In genomic region chr19:1357695-1358094, GRCh38 we compare ENCODE assay signal across 28 cellular contexts. TPM values are rescaled to one million over a fixed set of nuclear protein-coding genes. Genes with fewer than 3 reads are reported as not detected.
A peak's percentile ranks its signal among the peaks of the same experiment; 100 is the strongest.
DNase-seq lines count a peak whose midpoint lies in the region; ATAC-seq and TF ChIP-seq lines count a peak whose summit lies in the region.
"Had no signal": no experiment of that assay in that cellular context is flagged by ENCODE, and none has a peak within 500 bp of the region (broad histone marks: within the 10 kb centered on the region; RNA-seq: fewer than 3 reads in every experiment).

No MANE protein-coding gene starts in this region.

- no peak overlapping the region for H2AFZ ChIP-seq in GM23338
- H2AFZ ChIP-seq: PC-9 had no signal

- intact Hi-C loops in aorta (cut with DNase I): loop anchor here in 1 of 2 donors (5.0 kb wide), 2 partner anchors 55 to 80 kb away; partner anchors contain the start of gene FAM174C

- ATAC-seq in GM23338 (peak; percentile 63), aorta (ENCODE audit: low FRiP score) (no peak)
- no peak for ATAC-seq in activated T-helper 17 cell treated with anti-CD3 and anti-CD28 coated beads, Interleukin-2, amount 50 U/mL, for 72 hours (replicated peaks)
- ATAC-seq: body of pancreas, sciatic nerve had no signal

- H3F3A ChIP-seq in GM23338 (replicated peaks; ENCODE audit: low read depth): peaks cover 49% of the 10 kb centered on the region

- H3K79me2 ChIP-seq in GM23338 (replicated peaks; ENCODE audit: insufficient read depth): peaks cover 52% of the 10 kb centered on the region

- 0 out of 2 replicates have a peak overlapping the region, but pooled peaks have one; percentile 92 for H3K4me2 ChIP-seq in GM23338
- H3K4me2 ChIP-seq: BLaER1, PC-9 had no signal

- H3K36me3 ChIP-seq in GM23338 (ENCODE audit: insufficient read depth): peaks cover 21% of the 10 kb centered on the region
- H3K36me3 ChIP-seq in HUES64 (ENCODE audit: insufficient read depth, low read length): peaks cover 56% of the 10 kb centered on the region
- H3K36me3 ChIP-seq in aorta (ENCODE audit: control insufficient read depth in 1 of 2, insufficient read depth in 2 of 2, low read length in 1 of 2): peaks cover 0 to 3% of the 10 kb centered on the region in 2 donors
- H3K36me3 ChIP-seq: prostate gland had no signal

- TF ChIP-seq CTCF in GM23338 (conservative IDR thresholded peaks at IDR 0.05; ENCODE audit: low read depth in 2 of 2) (no peak), brain (conservative IDR thresholded peaks at IDR 0.05) (no peak), nephron (IDR thresholded peaks at IDR 0.05; ENCODE audit: unreplicated experiment in 3 of 3) (no peak)

- H3K27me3 ChIP-seq in GM23338 (ENCODE audit: insufficient read depth) (no peaks in the 10 kb centered on the region), HUES64 (ENCODE audit: insufficient read depth, low read length) (no peaks in the 10 kb centered on the region), aorta (ENCODE audit: control insufficient read depth in 1 of 2, insufficient read depth in 2 of 2, low read length in 1 of 2) (no peaks in the 10 kb centered on the region)
- H3K27me3 ChIP-seq: BLaER1, body of pancreas had no signal

- H3K27ac Mint-ChIP-seq in GM23338 (no peak overlapping the region; the same call in 1 of the 2 replicates), brain (peak overlapping the region; percentile 67 to 99 (median 85)), nephron (peak overlapping the region; percentile 30 to 93 (median 88))
- no peak overlapping the region for H3K27ac Mint-ChIP-seq in activated T-helper 17 cell treated with anti-CD3 and anti-CD28 coated beads, Interleukin-2, amount 50 U/mL, for 72 hours
- H3K27ac Mint-ChIP-seq: T-helper 2 cell treated with Interferon-gamma antibody and Interleukin-4, amounts not matched to agents 5 μg/mL and 100 μg/mL, for 36 hours had no signal

- H3K4me1 Mint-ChIP-seq in GM23338: peaks cover 50% of the 10 kb centered on the region
- H3K4me1 Mint-ChIP-seq in brain: peaks cover 81% of the 10 kb centered on the region
- peaks cover 72% of the 10 kb centered on the region for H3K4me1 Mint-ChIP-seq in nephron
- H3K4me1 Mint-ChIP-seq in activated T-helper 17 cell treated with anti-CD3 and anti-CD28 coated beads, Interleukin-2, amount 50 U/mL, for 72 hours: peaks cover 18% of the 10 kb centered on the region

- H3K27ac ChIP-seq in GM23338 (ENCODE audit: low read depth) (0 out of 2 replicates have a peak overlapping the region, but pooled peaks have one; percentile 4), HUES64 (ENCODE audit: low read depth, low read length) (peak overlapping the region; percentile 55; the same call in 1 of the 2 replicates), aorta (ENCODE audit: low read depth in 1 of 2, low read length in 2 of 2) (no peak overlapping the region)
- H3K27ac ChIP-seq: BLaER1, body of pancreas, epithelial cell of prostate, neutrophil, PC-9, prostate gland had no signal

- H3K4me3 ChIP-seq in GM23338 (no peak overlapping the region), HUES64 (ENCODE audit: low read length) (peak overlapping the region; percentile 26), aorta (ENCODE audit: low read length in 2 of 2) (no peak overlapping the region)
- H3K4me3 ChIP-seq: BLaER1, body of pancreas, HAP-1, PC-9, prostate gland had no signal

- DNase-seq in GM23338 (ENCODE audit: low spot score) (peak; percentile 75), aorta (no peak), cortex of kidney (lab: John Stamatoyannopoulos, UW) (no peak)
- DNase-seq: activated CD4-positive, alpha-beta T cell treated with anti-CD3 and anti-CD28 coated beads for 48 hours; activated T-cell treated with anti-CD3 and anti-CD28 coated beads, Interleukin-2, amount 50 U/mL, for 1 hour; body of pancreas; cerebellar nuclear complex; DMS79 treated with DMSO at 0.1 percent for 48 hours; mammary epithelial cell; NCI-H1694; NCI-H446; NK-92 treated with Interleukin-12 subunit alpha and Interleukin-12 subunit beta, amount 100 ng/mL, for 24 hours; PC-9; Right ventricle myocardium superior; stimulated activated CD4-positive, alpha-beta T cell treated with anti-CD3 and anti-CD28 coated beads, Interleukin-12 subunit alpha, Interleukin-12 subunit beta, amount 100 ng/mL, for 4 hours; stimulated activated CD4-positive, alpha-beta T cell treated with anti-CD3 and anti-CD28 coated beads, Interleukin-4, amount 100 ng/mL, for 1 hour; trophoblast cell had no signal

- H3K4me3 Mint-ChIP-seq in GM23338: peak overlapping the region; percentile 51
- peak overlapping the region; percentile 60 to 96 (median 71) for H3K4me3 Mint-ChIP-seq in brain
- H3K4me3 Mint-ChIP-seq in nephron: peak overlapping the region; percentile 53 to 97 (median 60)
- no peak overlapping the region for H3K4me3 Mint-ChIP-seq in activated T-helper 17 cell treated with anti-CD3 and anti-CD28 coated beads, Interleukin-2, amount 50 U/mL, for 72 hours

- no peak overlapping the region for H3K9ac ChIP-seq in HUES64 (ENCODE audit: low read depth, low read length)
- H3K9ac ChIP-seq: BLaER1 had no signal

- H3K9me3 ChIP-seq in HUES64 (ENCODE audit: insufficient read depth, low read depth, low read length) (no peaks in the 10 kb centered on the region), aorta (ENCODE audit: control insufficient read depth, low read length) (no peaks in the 10 kb centered on the region)
- H3K9me3 ChIP-seq: BLaER1, body of pancreas, HAP-1, neutrophil, prostate gland had no signal

- H3K4me1 ChIP-seq in GM23338 (ENCODE audit: insufficient read depth) (peaks cover 37% of the 10 kb centered on the region), HUES64 (ENCODE audit: insufficient read depth, low read length) (peaks cover 54% of the 10 kb centered on the region), aorta (ENCODE audit: control insufficient read depth in 1 of 2, insufficient read depth in 2 of 2, low read length in 2 of 2) (no peaks in the 10 kb centered on the region)

- H4K20me1 ChIP-seq in GM23338 (replicated peaks; ENCODE audit: insufficient read depth): peaks cover 33% of the 10 kb centered on the region

- H3K9me3 Mint-ChIP-seq in GM23338: peaks cover 2% of the 10 kb centered on the region; the same call in 1 of the 3 replicates
- H3K9me3 Mint-ChIP-seq in brain: peaks cover 0 to 3% (median 0%) of the 10 kb centered on the region in 5 experiments
- H3K9me3 Mint-ChIP-seq in nephron: no peaks in the 10 kb centered on the region
- no peaks in the 10 kb centered on the region for H3K9me3 Mint-ChIP-seq in activated T-helper 17 cell treated with anti-CD3 and anti-CD28 coated beads, Interleukin-2, amount 50 U/mL, for 72 hours
- H3K9me3 Mint-ChIP-seq: T-helper 2 cell treated with Interferon-gamma antibody and Interleukin-4, amounts not matched to agents 5 μg/mL and 100 μg/mL, for 36 hours had no signal

- H3K27me3 Mint-ChIP-seq in GM23338 (ENCODE audit: insufficient read depth, low read depth, poor library complexity) (peaks cover 14% of the 10 kb centered on the region), brain (no peaks in the 10 kb centered on the region), nephron (ENCODE audit: low read depth) (no peaks in the 10 kb centered on the region)
- H3K27me3 Mint-ChIP-seq in activated T-helper 17 cell treated with anti-CD3 and anti-CD28 coated beads, Interleukin-2, amount 50 U/mL, for 72 hours: no peaks in the 10 kb centered on the region

- no peaks in the 10 kb centered on the region for H3K9me2 ChIP-seq in GM23338 (ENCODE audit: insufficient read depth)

- WGBS in HUES64: 23% methylated on average over 17 of the region's 17 CpGs
- 72 to 78% methylated on average over 17 of the region's 17 CpGs for WGBS in aorta, 2 donors

- peaks cover 57% of the 10 kb centered on the region for H3K36me3 Mint-ChIP-seq in GM23338 (ENCODE audit: low read depth)
- H3K36me3 Mint-ChIP-seq in brain: peaks cover 47% of the 10 kb centered on the region
- H3K36me3 Mint-ChIP-seq in nephron (ENCODE audit: low read depth): peaks cover 56% of the 10 kb centered on the region
- H3K36me3 Mint-ChIP-seq in activated T-helper 17 cell treated with anti-CD3 and anti-CD28 coated beads, Interleukin-2, amount 50 U/mL, for 72 hours (ENCODE audit: low read depth): peaks cover 71% of the 10 kb centered on the region

TF ChIP-seq in GM23338, 12 proteins besides CTCF, POLR2A, EP300 and RAD21:
- no peak for TF ChIP-seq EZH2phosphoT487 (IDR thresholded peaks at IDR 0.05; ENCODE audit: unreplicated experiment)
- peak; percentile 38; the same call in 1 of the 2 replicates for TF ChIP-seq NANOG (IDR thresholded peaks at IDR 0.05; ENCODE audit: borderline replicate concordance)
- TF ChIP-seq ZNF114 (CRISPR knock-in tag; IDR thresholded peaks at IDR 0.05): no peak
- no peak for TF ChIP-seq CREB1 (CRISPR knock-in tag; IDR thresholded peaks at IDR 0.05; ENCODE audit: low read depth)
TF ChIP-seq in GM23338: peak in this region for 1.

RNA-seq across cellular contexts. Expression of gene NDUFS7, which starts 26.0 kb away (rescaled TPM):
- 128 and 132 TPM in 2 replicates for total RNA-seq in GM23338 (2014; rRNA removed; shearing (Covaris generic))
- polyA plus RNA-seq in GM23338 (2016; fragmentation: Nextera tagmentation; extraction: Ambion mirVana): 201 and 203 TPM in 2 replicates
- polyA plus RNA-seq in HUES64 (2013, experiment 1 of 2): 63.8 TPM
- 73.9 TPM for polyA plus RNA-seq in HUES64 (2013, experiment 2 of 2)
- polyA plus RNA-seq in brain (ENCODE audit: insufficient read depth, low read depth, low replicate concordance): 275 TPM
- total RNA-seq in aorta: 10 to 100 TPM; 47.7 to 47.8 TPM
- 100 to 1,000 TPM in 1 of 2 donors, 10 to 100 TPM in 1; 72.6 to 105 TPM for polyA plus RNA-seq in aorta
- total RNA-seq in activated T-helper 17 cell treated with anti-CD3 and anti-CD28 coated beads, Interleukin-2, amount 50 U/mL, for 72 hours: 10 to 100 TPM; 51.5 to 87.9 TPM

RNA-seq across cellular contexts. Expression of gene GAMT, which starts 43.6 kb away (rescaled TPM):
- 21.5 and 27.3 TPM in 2 replicates for total RNA-seq in GM23338 (2014; rRNA removed; shearing (Covaris generic))
- polyA plus RNA-seq in GM23338 (2016; fragmentation: Nextera tagmentation; extraction: Ambion mirVana): 33.6 and 36.9 TPM in 2 replicates
- 12.3 TPM for polyA plus RNA-seq in HUES64 (2013, experiment 1 of 2)
- polyA plus RNA-seq in HUES64 (2013, experiment 2 of 2): 18.2 TPM
- 146 TPM for polyA plus RNA-seq in brain (ENCODE audit: insufficient read depth, low read depth, low replicate concordance)
- 10 to 100 TPM in 1 of 2 donors, 1 to 10 TPM in 1; 7.9 to 16.1 TPM for total RNA-seq in aorta
- 10 to 100 TPM; 21.2 to 40.2 TPM for polyA plus RNA-seq in aorta
- 10 to 100 TPM in 1 of 2 donors, 1 to 10 TPM in 1; 4.9 to 11.2 TPM for total RNA-seq in activated T-helper 17 cell treated with anti-CD3 and anti-CD28 coated beads, Interleukin-2, amount 50 U/mL, for 72 hours

RNA-seq across cellular contexts. Expression of gene DAZAP1, which starts 49.7 kb away (rescaled TPM):
- 180 and 194 TPM in 2 replicates for total RNA-seq in GM23338 (2014; rRNA removed; shearing (Covaris generic))
- 44.1 and 48.1 TPM in 2 replicates for polyA plus RNA-seq in GM23338 (2016; fragmentation: Nextera tagmentation; extraction: Ambion mirVana)
- polyA plus RNA-seq in HUES64 (2013, experiment 1 of 2): 139 TPM
- polyA plus RNA-seq in HUES64 (2013, experiment 2 of 2): 144 TPM
- polyA plus RNA-seq in brain (ENCODE audit: insufficient read depth, low read depth, low replicate concordance): 81.4 TPM
- total RNA-seq in aorta: 10 to 100 TPM; 75.2 to 77.9 TPM
- polyA plus RNA-seq in aorta: 10 to 100 TPM; 44.8 to 79.0 TPM
- 100 to 1,000 TPM; 161 to 271 TPM for total RNA-seq in activated T-helper 17 cell treated with anti-CD3 and anti-CD28 coated beads, Interleukin-2, amount 50 U/mL, for 72 hours

Comparison
In these comparisons a context has a peak if more than half of its experiments do, and no peak if none do; other contexts are left out.
1. H3K27ac ChIP-seq: peak in GM23338 (single experiment) and HUES64 (single experiment); none in aorta (0 of 2).
2. H3K27ac Mint-ChIP-seq: peak in brain (5 of 5) and nephron (3 of 3); none in GM23338 (single experiment) and activated T-helper 17 cell treated with anti-CD3 and anti-CD28 coated beads, Interleukin-2, amount 50 U/mL, for 72 hours (single experiment).